ENCODE assay signal across 11 cellular contexts in the genomic region with DNA sequence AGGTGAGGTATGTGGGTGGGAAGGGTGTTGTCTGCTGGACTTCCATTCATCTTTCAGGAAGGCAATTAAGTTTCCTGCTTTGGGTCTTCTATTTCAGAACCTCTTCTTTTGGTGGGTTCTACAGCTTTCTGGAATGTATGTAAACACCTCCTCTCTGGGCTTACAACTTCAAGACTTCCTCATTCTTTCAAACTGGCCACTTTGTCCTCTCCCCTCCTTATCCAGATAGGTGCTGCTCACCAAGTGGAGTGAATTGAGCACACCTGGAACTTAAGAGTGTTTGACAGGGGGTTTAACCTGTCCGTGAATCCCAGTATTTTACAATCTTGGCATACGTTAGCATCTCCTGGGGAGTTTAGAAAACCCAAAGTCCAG. TPM values are rescaled to one million over a fixed set of nuclear protein-coding genes. Genes with fewer than 3 reads are reported as not detected.
DNase-seq lines count a peak whose midpoint lies in the region; ATAC-seq and TF ChIP-seq lines count a peak whose summit lies in the region.
"Had no signal": no experiment of that assay in that cellular context is flagged by ENCODE, and none has a peak within 500 bp of the region (broad histone marks: within the 10 kb centered on the region; RNA-seq: fewer than 3 reads in every experiment).

No MANE protein-coding gene starts in this region.

- intact Hi-C loops in CD4-positive, alpha-beta T cell (cut with DNase I, micrococcal nuclease) = no loop called here
- intact Hi-C loops in head of caudate nucleus (cut with DNase I) = no loop called here

- H3K27ac ChIP-seq in CD4-positive, alpha-beta T cell (ENCODE audit: low read depth, low read length) = no peak overlapping the region

- peaks cover 11% of the 10 kb centered on the region for H3K27me3 Mint-ChIP-seq in CD4-positive, alpha-beta T cell
- H3K27me3 Mint-ChIP-seq in IgD-negative memory B cell = peaks cover 7% of the 10 kb centered on the region
- peaks cover 7 to 28% of the 10 kb centered on the region in 2 donors for H3K27me3 Mint-ChIP-seq in effector memory CD8-positive, alpha-beta T cell
- H3K27me3 Mint-ChIP-seq in natural killer cell treated with Interleukin-12 subunit alpha and Interleukin-12 subunit beta and Interleukin-15 and Interleukin-18, amount 100 ng/mL, for 72 hours = peaks cover 0 to 9% of the 10 kb centered on the region in 2 donors

- H3K9me3 ChIP-seq in CD4-positive, alpha-beta T cell (ENCODE audit: control insufficient read depth, low read length) = no peaks in the 10 kb centered on the region

- peak overlapping the region; percentile 10 for H3K27ac Mint-ChIP-seq in CD4-positive, alpha-beta T cell
- H3K27ac Mint-ChIP-seq in IgD-negative memory B cell = peak overlapping the region in 1 of 3 donors; percentile 82
- peak overlapping the region; percentile 54 to 73 for H3K27ac Mint-ChIP-seq in effector memory CD8-positive, alpha-beta T cell
- peak overlapping the region; percentile 13 to 21 for H3K27ac Mint-ChIP-seq in natural killer cell treated with Interleukin-12 subunit alpha and Interleukin-12 subunit beta and Interleukin-15 and Interleukin-18, amount 100 ng/mL, for 72 hours

- H3K27me3 ChIP-seq in CD4-positive, alpha-beta T cell (ENCODE audit: control insufficient read depth, insufficient read depth, low read length) = no peaks in the 10 kb centered on the region

- H3K4me1 Mint-ChIP-seq in CD4-positive, alpha-beta T cell (ENCODE audit: low read depth) = peaks cover 10% of the 10 kb centered on the region
- peaks cover 3 to 6% (median 6%) of the 10 kb centered on the region in 3 donors for H3K4me1 Mint-ChIP-seq in IgD-negative memory B cell
- peaks cover 8 to 9% of the 10 kb centered on the region in 2 donors for H3K4me1 Mint-ChIP-seq in effector memory CD8-positive, alpha-beta T cell (ENCODE audit: low read depth in 2 of 2)
- peaks cover 5 to 14% of the 10 kb centered on the region in 2 donors for H3K4me1 Mint-ChIP-seq in natural killer cell treated with Interleukin-12 subunit alpha and Interleukin-12 subunit beta and Interleukin-15 and Interleukin-18, amount 100 ng/mL, for 72 hours (ENCODE audit: low read depth in 2 of 2)

- POLR2A ChIA-PET in CD4-positive, alpha-beta T cell (lab: Charles Lee) = no interaction called here

- peaks cover 9% of the 10 kb centered on the region for H3K36me3 Mint-ChIP-seq in CD4-positive, alpha-beta T cell (ENCODE audit: low read depth)
- H3K36me3 Mint-ChIP-seq in IgD-negative memory B cell = no peaks in the 10 kb centered on the region
- H3K36me3 Mint-ChIP-seq in effector memory CD8-positive, alpha-beta T cell (ENCODE audit: insufficient read depth) = peaks cover 4% of the 10 kb centered on the region
- H3K36me3 Mint-ChIP-seq in natural killer cell treated with Interleukin-12 subunit alpha and Interleukin-12 subunit beta and Interleukin-15 and Interleukin-18, amount 100 ng/mL, for 72 hours = no peaks in the 10 kb centered on the region

- H3K9me3 Mint-ChIP-seq in CD4-positive, alpha-beta T cell = no peaks in the 10 kb centered on the region
- H3K9me3 Mint-ChIP-seq in IgD-negative memory B cell = no peaks in the 10 kb centered on the region
- H3K9me3 Mint-ChIP-seq in effector memory CD8-positive, alpha-beta T cell = no peaks in the 10 kb centered on the region
- no peaks in the 10 kb centered on the region for H3K9me3 Mint-ChIP-seq in natural killer cell treated with Interleukin-12 subunit alpha and Interleukin-12 subunit beta and Interleukin-15 and Interleukin-18, amount 100 ng/mL, for 72 hours

- no peak for TF ChIP-seq CTCF in CD4-positive, alpha-beta T cell (IDR thresholded peaks at IDR 0.05)

- no peak for ATAC-seq in CD4-positive, alpha-beta T cell (ENCODE audit: poor library complexity)
- ATAC-seq in effector memory CD8-positive, alpha-beta T cell (replicated peaks) = no peak
- ATAC-seq in natural killer cell treated with Interleukin-12 subunit alpha and Interleukin-12 subunit beta and Interleukin-15 and Interleukin-18, amount 100 ng/mL, for 72 hours = no peak
- ATAC-seq: GM12878 had no signal

- no peak for DNase-seq in CD4-positive, alpha-beta T cell
- DNase-seq in effector memory CD8-positive, alpha-beta T cell = no peak
- DNase-seq in natural killer cell treated with Interleukin-12 subunit alpha and Interleukin-12 subunit beta and Interleukin-15 and Interleukin-18, amount 100 ng/mL, for 72 hours (ENCODE audit: low spot score) = no peak
- no peak for DNase-seq in RPMI8226
- DNase-seq in activated gamma-delta T cell treated with Interleukin-2 at 50 U/mL for 16 hours = no peak
- no peak for DNase-seq in HUDEP-2 (lab: John Stamatoyannopoulos, UW; ENCODE audit: unreplicated experiment in 76 of 76)
- DNase-seq in head of caudate nucleus = no peak
- DNase-seq: glutamatergic neuron, NCI-H1436 had no signal

- CTCF ChIA-PET in CD4-positive, alpha-beta T cell (lab: Charles Lee) = no interaction called here

- peak overlapping the region; percentile 62 for H3K4me3 Mint-ChIP-seq in CD4-positive, alpha-beta T cell
- peak overlapping the region in 3 of 4 donors; percentile 63 to 83 (median 79) for H3K4me3 Mint-ChIP-seq in IgD-negative memory B cell
- H3K4me3 Mint-ChIP-seq in effector memory CD8-positive, alpha-beta T cell = peak overlapping the region; percentile 38 to 55
- peak overlapping the region; percentile 30 for H3K4me3 Mint-ChIP-seq in natural killer cell treated with Interleukin-12 subunit alpha and Interleukin-12 subunit beta and Interleukin-15 and Interleukin-18, amount 100 ng/mL, for 72 hours

RNA-seq across cellular contexts. Expression of a gene that starts 5.2 kb away (rescaled TPM):
- 10 to 100 TPM; 33.1 to 37.2 TPM for total RNA-seq in CD4-positive, alpha-beta T cell
- 176 TPM for polyA plus RNA-seq in IgD-negative memory B cell
- 10 to 100 TPM; 58.3 to 77.6 TPM for total RNA-seq in natural killer cell treated with Interleukin-12 subunit alpha and Interleukin-12 subunit beta and Interleukin-15 and Interleukin-18, amount 100 ng/mL, for 72 hours
